8 cellular contexts compared by ENCODE assay signal in the genomic region with DNA sequence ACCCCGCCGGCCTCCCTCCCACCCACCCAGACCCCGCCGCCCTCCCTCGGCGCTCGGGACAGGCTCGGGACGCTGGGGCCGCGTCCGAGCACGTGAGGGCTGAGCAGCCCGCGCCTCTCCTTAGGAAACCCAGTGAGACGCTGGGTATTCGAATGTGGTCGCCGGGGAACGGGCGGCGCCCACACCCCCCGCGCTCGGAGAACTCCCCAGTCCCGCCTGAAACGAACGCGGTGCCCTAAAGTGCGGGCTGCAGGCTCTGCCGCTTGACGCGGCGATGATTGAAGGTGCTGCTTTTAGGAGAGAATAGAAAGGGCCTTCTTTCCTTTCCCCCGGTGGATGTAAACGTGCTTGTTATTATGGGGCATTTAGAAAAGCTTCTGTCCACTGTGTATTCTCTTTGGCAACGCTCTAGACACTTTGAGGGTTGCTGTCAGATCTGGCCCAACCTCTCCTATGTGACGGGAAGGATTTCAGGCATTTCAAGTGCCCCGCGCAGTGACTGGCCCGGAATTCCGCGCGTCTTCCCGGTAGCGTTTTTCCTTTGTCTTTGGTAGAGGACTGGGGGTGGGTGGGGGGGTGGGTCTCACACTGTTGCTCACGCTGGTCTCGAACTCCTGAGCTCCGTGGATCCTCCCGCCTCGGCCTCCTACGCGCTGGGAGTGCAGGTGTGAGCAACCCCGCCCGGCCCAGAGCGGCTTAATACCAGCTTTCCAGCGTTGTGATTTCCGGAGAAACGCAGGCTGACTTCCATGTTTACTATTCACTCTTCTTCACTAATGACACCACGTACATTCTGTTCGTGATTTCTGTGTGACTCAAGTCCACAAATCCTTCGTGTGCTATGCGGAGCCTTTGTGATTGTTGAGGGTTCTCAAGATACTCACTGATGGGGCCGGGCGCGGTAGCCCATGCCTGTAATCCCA. TPM values are rescaled to one million over a fixed set of nuclear protein-coding genes. Genes with fewer than 3 reads are reported as not detected.
DNase-seq lines count a peak whose midpoint lies in the region; ATAC-seq and TF ChIP-seq lines count a peak whose summit lies in the region.

No MANE protein-coding gene starts in this region.

- intact Hi-C loops in activated B cell treated with CpG ODN at 0.5 μM for 24 hours (cut with micrococcal nuclease), result loop anchor here (5.0 to 10.0 kb wide), 2 partner anchors 203 to 475 kb away; a partner anchor contains a TSS
- intact Hi-C loops in dorsolateral prefrontal cortex (cut with DNase I), result loop anchor here (2.0 to 10.0 kb wide), 4 partner anchors 21 to 237 kb away; a partner anchor contains a TSS
- intact Hi-C loops in stomach (cut with DNase I; ENCODE audit: low total_unique reads), result loop anchor here (10.0 kb wide), 1 partner anchor 57 kb away; no protein-coding TSS in a partner anchor

- H3K4me3 ChIP-seq in LNCaP clone FGC (ENCODE audit: low read depth, low read length) (peak overlapping the region; percentile 46), dorsolateral prefrontal cortex (peak overlapping the region; percentile 61 to 99 (median 83)), stomach (peak overlapping the region; percentile 56 to 64 (median 62))

- H3K4me1 Mint-ChIP-seq in activated B cell treated with CpG ODN at 0.5 μM for 24 hours (peaks cover 23% of the 10 kb centered on the region), memory B cell (peaks cover 26% of the 10 kb centered on the region)

- H3K27me3 ChIP-seq in dorsolateral prefrontal cortex (no peaks in the 10 kb centered on the region), stomach (no peaks in the 10 kb centered on the region)

- no peaks in the 10 kb centered on the region for H3K36me3 ChIP-seq in stomach

- TF ChIP-seq CTCF in LNCaP clone FGC (IDR thresholded peaks at IDR 0.05; ENCODE audit: control insufficient read depth, extremely low read depth, insufficient read depth) (no peak), activated B cell treated with CpG ODN at 0.5 μM for 24 hours (IDR thresholded peaks at IDR 0.05) (no peak), dorsolateral prefrontal cortex (IDR thresholded peaks at IDR 0.05 in 54 of 56, conservative IDR thresholded peaks at IDR 0.05 in 2 of 56; ENCODE audit: low read depth in 1 of 56, partially characterized antibody in 56 of 56) (peak in 7 of 56 donors; percentile 1 to 19 (median 5)), stomach (IDR thresholded peaks at IDR 0.05) (no peak)

- H3K4me3 Mint-ChIP-seq in activated B cell treated with CpG ODN at 0.5 μM for 24 hours (peak overlapping the region; percentile 88), memory B cell (peak overlapping the region; percentile 86)

- CTCF ChIA-PET in activated B cell treated with CpG ODN at 0.5 μM for 24 hours (lab: Charles Lee), result no interaction called here

- H3K9me3 Mint-ChIP-seq in activated B cell treated with CpG ODN at 0.5 μM for 24 hours, result no peaks in the 10 kb centered on the region
- no peaks in the 10 kb centered on the region for H3K9me3 Mint-ChIP-seq in memory B cell

- no peaks in the 10 kb centered on the region for H3K9me3 ChIP-seq in stomach

- H3K27ac ChIP-seq in dorsolateral prefrontal cortex (peak overlapping the region in 58 of 59 donors; percentile 44 to 97 (median 92)), stomach (peak overlapping the region; percentile 42 to 91 (median 86))

- WGBS in stomach, 5 donors, result 7 to 14% (median 9%) methylated on average over 39 to 66 of the region's 66 CpGs

- peaks cover 11 to 55% (median 41%) of the 10 kb centered on the region in 4 donors for H3K4me1 ChIP-seq in stomach

- DNase-seq in AG08395 (ENCODE audit: low spot score) (peak; percentile 15), LNCaP clone FGC (ENCODE audit: low read depth) (no peak), activated B cell treated with CpG ODN at 0.5 μM for 24 hours (peak; percentile 56), dorsolateral prefrontal cortex (peak in 6 of 10 donors; percentile 28 to 62 (median 46)), memory B cell (ENCODE audit: low spot score in 2 of 2) (peak; percentile 14 to 51), stomach (no peak), T1000 (lab: John Stamatoyannopoulos, UW) (no peak)

- ATAC-seq in GM18511 (IDR thresholded peaks at IDR 0.05; ENCODE audit: unreplicated experiment) (peak; percentile 14), activated B cell treated with CpG ODN at 0.5 μM for 24 hours (ENCODE audit: low read depth) (peak; percentile 33), memory B cell (ENCODE audit: low read depth) (peak; percentile 28)

- POLR2A ChIA-PET in activated B cell treated with CpG ODN at 0.5 μM for 24 hours (lab: Charles Lee), result interaction anchor here (0.6 to 5.5 kb wide), 8 partner anchors 10 to 460 kb away, joined by 3 to 43 read pairs (median 4); a partner anchor contains a TSS

- H3K27ac Mint-ChIP-seq in activated B cell treated with CpG ODN at 0.5 μM for 24 hours (peak overlapping the region; percentile 85), memory B cell (peak overlapping the region; percentile 75)

- TF ChIP-seq EP300 in stomach (IDR thresholded peaks at IDR 0.05), result no peak

- TF ChIP-seq POLR2A in stomach (IDR thresholded peaks at IDR 0.05), result no peak

- H3K27me3 Mint-ChIP-seq in activated B cell treated with CpG ODN at 0.5 μM for 24 hours (no peaks in the 10 kb centered on the region), memory B cell (no peaks in the 10 kb centered on the region)

- peaks cover 4% of the 10 kb centered on the region for H3K36me3 Mint-ChIP-seq in activated B cell treated with CpG ODN at 0.5 μM for 24 hours (ENCODE audit: low read depth)
- H3K36me3 Mint-ChIP-seq in memory B cell, result no peaks in the 10 kb centered on the region

RNA-seq across cellular contexts. Expression of a gene that starts 21.8 kb away (rescaled TPM):
- total RNA-seq in activated B cell treated with CpG ODN at 0.5 μM for 24 hours (56.4 and 60.4 TPM in 2 replicates), dorsolateral prefrontal cortex (100 to 1,000 TPM in 8 of 120 experiments, 10 to 100 TPM in 112; 65.0 to 126 (median 81.9) TPM), stomach (10 to 100 TPM; 31.7 to 71.8 (median 36.7) TPM)
- polyA plus RNA-seq in stomach, result 10 to 100 TPM; 12.8 to 15.6 (median 15.0) TPM

RNA-seq across cellular contexts. Expression of a gene that starts 39.2 kb away (rescaled TPM):
- 77.8 and 81.9 TPM in 2 replicates for total RNA-seq in activated B cell treated with CpG ODN at 0.5 μM for 24 hours
- total RNA-seq in dorsolateral prefrontal cortex, result 100 to 1,000 TPM in 13 of 120 experiments, 10 to 100 TPM in 107; 56.4 to 136 (median 81.0) TPM
- 10 to 100 TPM; 29.4 to 83.9 (median 36.2) TPM for total RNA-seq in stomach
- polyA plus RNA-seq in stomach, result 10 to 100 TPM; 71.9 to 78.2 (median 78.1) TPM

RNA-seq across cellular contexts. Expression of a gene that starts 47.2 kb away (rescaled TPM):
- total RNA-seq in activated B cell treated with CpG ODN at 0.5 μM for 24 hours, result 405 and 501 TPM in 2 replicates
- total RNA-seq in dorsolateral prefrontal cortex, result 100 to 1,000 TPM in 8 of 120 experiments, 10 to 100 TPM in 112; 40.3 to 149 (median 70.2) TPM
- total RNA-seq in stomach, result 100 to 1,000 TPM in 2 of 5 donors, 10 to 100 TPM in 3; 41.5 to 196 (median 53.0) TPM
- polyA plus RNA-seq in stomach, result 10 to 100 TPM; 35.9 to 43.4 (median 40.3) TPM

Comparison
In these comparisons a context has a peak if more than half of its experiments do, and no peak if none do; other contexts are left out.
1. DNase-seq: peak in AG08395 (single experiment), activated B cell treated with CpG ODN at 0.5 μM for 24 hours (single experiment), dorsolateral prefrontal cortex (6 of 10) and memory B cell (2 of 2); none in LNCaP clone FGC (single experiment), stomach (single experiment) and T1000 (single experiment).
2. Peak in every context shown above with its lines, with median percentiles within 50 percentile points of each other: ATAC-seq and H3K4me3 ChIP-seq.